In the genomic region with DNA sequence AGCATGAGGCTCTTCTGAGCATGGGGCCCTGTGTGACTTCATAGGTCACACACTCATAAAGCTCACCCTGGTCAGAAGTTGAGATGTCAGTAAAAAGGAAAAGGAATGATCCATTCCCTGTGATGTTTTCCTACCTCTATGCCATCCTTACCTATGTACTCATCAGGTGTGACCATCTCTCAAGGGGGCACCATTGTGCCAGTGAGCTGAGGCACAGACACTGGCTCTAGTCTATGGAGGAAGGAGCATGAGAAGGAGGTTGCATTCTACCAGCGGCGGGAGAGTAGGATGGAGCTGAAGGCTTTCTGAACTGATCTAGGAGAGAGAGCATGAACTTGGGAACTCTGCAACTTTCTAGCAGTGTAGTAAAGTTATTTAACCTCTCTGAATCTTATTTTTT, we compare ENCODE assay signal across 14 cellular contexts.
"Had no signal": no experiment of that assay in that cellular context is flagged by ENCODE, and none has a peak within 500 bp of the region (broad histone marks: within the 10 kb centered on the region; RNA-seq: fewer than 3 reads in every experiment).

No MANE protein-coding gene starts in this region.

- H3K27ac ChIP-seq: prostate gland, spleen had no signal

- DNase-seq: activated CD4-positive, alpha-beta T cell treated with anti-CD3 and anti-CD28 coated beads for 1 hour; activated CD8-positive, alpha-beta memory T cell treated with anti-CD3 and anti-CD28 coated beads for 24 hours; activated naive CD4-positive, alpha-beta T cell treated with anti-CD3 and anti-CD28 coated beads, Interleukin-2, amount 50 U/mL, for 16 hours; amniotic stem cell; glutamatergic neuron; left cardiac atrium; mammary epithelial cell; occipital lobe; spleen; stimulated activated CD4-positive, alpha-beta T cell treated with anti-CD3 and anti-CD28 coated beads, Interleukin-2, amount 100 ng/mL, for 24 hours; stimulated activated naive CD4-positive, alpha-beta T cell; SW 1271 had no signal

- ATAC-seq: esophagus mucosa had no signal
